In genomic region chr1:29181413-29182225, GRCh38 we compare ENCODE assay signal across 8 cellular contexts. TPM values are rescaled to one million over a fixed set of nuclear protein-coding genes. Genes with fewer than 3 reads are reported as not detected.
A peak's percentile ranks its signal among the peaks of the same experiment; 100 is the strongest.
DNase-seq lines count a peak whose midpoint lies in the region; ATAC-seq and TF ChIP-seq lines count a peak whose summit lies in the region.

Gene SRSF4, minus strand, starts transcription at chr1:29181900. Its CDS starts 148 bp downstream, at chr1:29181752.

- no peaks in the 10 kb centered on the region for H3K27me3 ChIP-seq in heart left ventricle
- H3K27me3 ChIP-seq in upper lobe of left lung = no peaks in the 10 kb centered on the region

- peak within 1 kb of the TSS; percentile 74 to 100 (median 98) for H3K4me3 ChIP-seq in heart left ventricle
- peak within 1 kb of the TSS; percentile 67 to 93 (median 83) for H3K4me3 ChIP-seq in upper lobe of left lung

- H3K4me1 ChIP-seq in heart left ventricle (peaks cover 11 to 51% (median 45%) of the 10 kb centered on the region in 12 donors), upper lobe of left lung (peaks cover 43 to 53% (median 45%) of the 10 kb centered on the region in 4 donors)

- intact Hi-C loops in T-helper 1 cell treated with Interleukin-12 subunit alpha and Interleukin-12 subunit beta and Interleukin-4 antibody, amounts not matched to agents 30 ng/mL and 1 ng/mL, for 36 hours (cut with micrococcal nuclease) = loop anchor here (1.0 to 5.0 kb wide), 17 partner anchors 16 to 1973 kb away; partner anchors contain the start of genes EPB41, GMEB1, MECR and MED18
- intact Hi-C loops in heart left ventricle (cut with DNase I) (loop anchor here in 4 of 10 donors (1.0 to 5.0 kb wide), 6 partner anchors 22 to 539 kb away; partner anchors contain the start of genes TMEM200B (in 2 of the 4), TAF12 (in 1 of the 4) and YTHDF2 (in 1 of the 4)), posterior cingulate gyrus (cut with DNase I) (loop anchor here (2.0 to 5.0 kb wide), 2 partner anchors 21 to 299 kb away; no protein-coding TSS in a partner anchor)

- WGBS in heart left ventricle, 4 donors = 0 to 1% (median 1%) methylated on average over 78 to 100 of the region's 100 CpGs
- 0 to 1% methylated on average over 2 to 68 of the region's 100 CpGs for WGBS in upper lobe of left lung, 2 donors

- TF ChIP-seq CTCF in GM13977 (IDR thresholded peaks at IDR 0.05; ENCODE audit: extremely low read depth, insufficient read depth, missing control alignments) (peak; percentile 75), heart left ventricle (IDR thresholded peaks at IDR 0.05) (peak; percentile 57 to 96 (median 84)), upper lobe of left lung (IDR thresholded peaks at IDR 0.05) (peak; percentile 63 to 97 (median 96))

- H3K27ac ChIP-seq in heart left ventricle (peak within 1 kb of the TSS; percentile 85 to 100 (median 100)), upper lobe of left lung (peak within 1 kb of the TSS; percentile 100)

- in situ Hi-C loops in GM13977 (cut with MboI; ENCODE audit: low pct_unique_long_range_greater_than_20kb, low sequenced_read_pairs, unreplicated experiment) = no loop called here

- H3K9me3 ChIP-seq in heart left ventricle = no peaks in the 10 kb centered on the region
- no peaks in the 10 kb centered on the region for H3K9me3 ChIP-seq in upper lobe of left lung

- peaks cover 0 to 17% (median 10%) of the 10 kb centered on the region in 9 donors for H3K36me3 ChIP-seq in heart left ventricle
- peaks cover 0 to 7% (median 2%) of the 10 kb centered on the region in 4 donors for H3K36me3 ChIP-seq in upper lobe of left lung

- TF ChIP-seq POLR2A in heart left ventricle (IDR thresholded peaks at IDR 0.05) = peak in 1 of 2 donors; percentile 87
- peak in 3 of 4 donors; percentile 92 to 98 (median 93) for TF ChIP-seq POLR2A in upper lobe of left lung (IDR thresholded peaks at IDR 0.05)

- peak in 1 of 4 donors; percentile 79 for TF ChIP-seq EP300 in upper lobe of left lung (IDR thresholded peaks at IDR 0.05)

- DNase-seq in GM13977 (ENCODE audit: low spot score) (peak; percentile 99), NCI-H146 treated with DMSO at 0.1 percent for 48 hours (lab: John Stamatoyannopoulos, UW; ENCODE audit: unreplicated experiment) (peak; percentile 88), amniotic epithelial cell (ENCODE audit: low read depth) (peak; percentile 97), heart left ventricle (peak; percentile 99 to 100 (median 99)), posterior cingulate gyrus (peak; percentile 94 to 100 (median 98)), upper lobe of left lung (peak; percentile 99 to 100)

- ATAC-seq in HG02884 (IDR thresholded peaks at IDR 0.05; ENCODE audit: unreplicated experiment) (peak; percentile 85), heart left ventricle (peak; percentile 92 to 97 (median 96)), upper lobe of left lung (ENCODE audit: low FRiP score in 2 of 2) (peak; percentile 98 to 99)

RNA-seq across cellular contexts. Expression of gene SRSF4, which starts in this region (rescaled TPM):
- total RNA-seq in T-helper 1 cell treated with Interleukin-12 subunit alpha and Interleukin-12 subunit beta and Interleukin-4 antibody, amounts not matched to agents 30 ng/mL and 1 ng/mL, for 36 hours = 118 and 120 TPM in 2 replicates
- 10 to 100 TPM; 40.4 to 54.6 (median 49.0) TPM for total RNA-seq in heart left ventricle
- polyA plus RNA-seq in heart left ventricle = 10 to 100 TPM; 41.6 to 53.2 TPM
- 100 to 1,000 TPM in 1 of 6 donors, 10 to 100 TPM in 5; 47.6 to 117 (median 74.0) TPM for total RNA-seq in upper lobe of left lung

Comparison
In these comparisons a context has a peak if more than half of its experiments do, and no peak if none do; other contexts are left out.
1. Peak in every context shown above with its lines: DNase-seq, ATAC-seq, H3K4me3 ChIP-seq and H3K27ac ChIP-seq.